In genomic region chr4:25956260-25956659, GRCh38 we compare ENCODE assay signal across 14 cellular contexts. TPM values are rescaled to one million over a fixed set of nuclear protein-coding genes. Genes with fewer than 3 reads are reported as not detected.
DNase-seq lines count a peak whose midpoint lies in the region; TF ChIP-seq lines count a peak whose summit lies in the region.
"Had no signal": no experiment of that assay in that cellular context is flagged by ENCODE, and none has a peak within 500 bp of the region (broad histone marks: within the 10 kb centered on the region; RNA-seq: fewer than 3 reads in every experiment).

No MANE protein-coding gene starts in this region.

- DNase-seq in SK-N-SH (peak; percentile 84), endodermal cell (no peak), neural progenitor cell (ENCODE audit: low spot score) (no peak), NCI-H1436 (lab: John Stamatoyannopoulos, UW) (no peak), GM19240 (ENCODE audit: insufficient read length, low spot score) (no peak), brain microvascular endothelial cell (no peak)
- DNase-seq: CD8-positive, alpha-beta memory T cell; DMS53; GF-D8; GM23248; H9; IMR-90 had no signal

- TF ChIP-seq RAD21 in SK-N-SH (IDR thresholded peaks at IDR 0.05; ENCODE audit: low read length), result no peak; the same call in 1 of the 2 replicates

- TF ChIP-seq CTCF in SK-N-SH (IDR thresholded peaks at IDR 0.05) (no peak), endodermal cell (conservative IDR thresholded peaks at IDR 0.05) (no peak), neural progenitor cell (IDR thresholded peaks at IDR 0.05) (no peak), brain microvascular endothelial cell (IDR thresholded peaks at IDR 0.05; ENCODE audit: low read depth, low read length, missing control alignments) (no peak)

- POLR2A ChIA-PET in SK-N-SH (lab: Yijun Ruan, JAX), result interaction anchor here (0.6 kb wide), 2 partner anchors 130 to 930 kb away, joined by 3 read pairs; no protein-coding TSS in a partner anchor

- H3K27ac ChIP-seq in SK-N-SH (ENCODE audit: low read depth in 2 of 2, low read length in 1 of 2) (peak overlapping the region in 1 of 2 experiments; percentile 72; a peak in 2 of 4 replicates), endodermal cell (ENCODE audit: low read depth, low read length) (no peak overlapping the region), neural progenitor cell (no peak overlapping the region), brain microvascular endothelial cell (no peak overlapping the region)
- H3K27ac ChIP-seq: A549, BLaER1, GM23248 had no signal

- no peaks in the 10 kb centered on the region for H3K79me2 ChIP-seq in SK-N-SH (ENCODE audit: insufficient read depth)
- no peaks in the 10 kb centered on the region for H3K79me2 ChIP-seq in neural progenitor cell (ENCODE audit: low read depth)

- H3K4me1 Mint-ChIP-seq in endodermal cell (peaks cover 37% of the 10 kb centered on the region), neural progenitor cell (peaks cover 42% of the 10 kb centered on the region)

- H3K9ac ChIP-seq in SK-N-SH, result no peak overlapping the region
- H3K9ac ChIP-seq in endodermal cell (ENCODE audit: extremely low read depth, low read length, poor library complexity, severe bottlenecking), result no peak overlapping the region
- H3K9ac ChIP-seq in neural progenitor cell, result no peak overlapping the region
- H3K9ac ChIP-seq: BLaER1, GM23248 had no signal

- H3K27ac Mint-ChIP-seq in endodermal cell, result peak overlapping the region; percentile 23
- H3K27ac Mint-ChIP-seq in neural progenitor cell, result no peak overlapping the region
- H3K27ac Mint-ChIP-seq: CD8-positive, alpha-beta memory T cell; H9 had no signal

- 6% methylated on average over 1 of the region's 1 CpG for WGBS in SK-N-SH (ENCODE audit: low lambda C conversion rate)
- WGBS in endodermal cell (ENCODE audit: insufficient coverage in 1 of 2, insufficient read length in 1 of 2), 2 experiments, result 91% methylated on average over 1 of the region's 1 CpG; no CpG with 5 or more reads in 1 of the 2 experiments

- H3K27me3 Mint-ChIP-seq in endodermal cell (ENCODE audit: insufficient read depth) (no peaks in the 10 kb centered on the region), neural progenitor cell (ENCODE audit: insufficient read depth, low read depth) (peaks cover 13% of the 10 kb centered on the region)

- H3K36me3 Mint-ChIP-seq in endodermal cell (ENCODE audit: low read depth) (no peaks in the 10 kb centered on the region), neural progenitor cell (no peaks in the 10 kb centered on the region)

- peak in 1 of 2 experiments; percentile 98; a peak in 2 of 4 replicates for TF ChIP-seq EP300 in SK-N-SH (IDR thresholded peaks at IDR 0.05; ENCODE audit: borderline replicate concordance in 1 of 2, low read depth in 1 of 2, low read length in 1 of 2)

- H3K9me2 ChIP-seq in SK-N-SH, result no peaks in the 10 kb centered on the region

- H3K4me1 ChIP-seq in SK-N-SH (ENCODE audit: control insufficient read depth in 1 of 2, insufficient read depth in 2 of 2, low read depth in 1 of 2, low read length in 1 of 2) (peaks cover 0 to 20% of the 10 kb centered on the region in 2 experiments; a peak in 2 of 4 replicates), endodermal cell (ENCODE audit: control insufficient read depth, insufficient read depth, low read length) (peaks cover 9% of the 10 kb centered on the region), neural progenitor cell (peaks cover 27% of the 10 kb centered on the region)
- H3K4me1 ChIP-seq: A549 had no signal

- in situ Hi-C loops in brain microvascular endothelial cell (cut with HindIII; ENCODE audit: low pct_ligation_motif_present, low sequenced_read_pairs), result no loop called here

- H2AFZ ChIP-seq in SK-N-SH (ENCODE audit: low read depth), result no peak overlapping the region
- H2AFZ ChIP-seq in neural progenitor cell (replicated peaks), result no peak overlapping the region
- H2AFZ ChIP-seq: GM23248 had no signal

- no peaks in the 10 kb centered on the region for H3F3A ChIP-seq in SK-N-SH (replicated peaks; ENCODE audit: insufficient read depth)
- peaks cover 7% of the 10 kb centered on the region for H3F3A ChIP-seq in neural progenitor cell (ENCODE audit: low read depth)

- H3K9me3 Mint-ChIP-seq in endodermal cell (no peaks in the 10 kb centered on the region), neural progenitor cell (peaks cover 9% of the 10 kb centered on the region)
- H3K9me3 Mint-ChIP-seq: CD8-positive, alpha-beta memory T cell had no signal

- H4K20me1 ChIP-seq in SK-N-SH (ENCODE audit: insufficient read depth) (no peaks in the 10 kb centered on the region), neural progenitor cell (ENCODE audit: low read depth) (no peaks in the 10 kb centered on the region)
- H4K20me1 ChIP-seq: BLaER1 had no signal

- H3K4me2 ChIP-seq in SK-N-SH, result no peak overlapping the region
- no peak overlapping the region for H3K4me2 ChIP-seq in neural progenitor cell
- H3K4me2 ChIP-seq: A549, BLaER1 had no signal

- H3K4me3 Mint-ChIP-seq in endodermal cell (no peak overlapping the region), neural progenitor cell (peak overlapping the region; percentile 25)
- H3K4me3 Mint-ChIP-seq: CD8-positive, alpha-beta memory T cell; H9 had no signal

- H3K9me3 ChIP-seq in SK-N-SH (no peaks in the 10 kb centered on the region), endodermal cell (ENCODE audit: control insufficient read depth, low read length) (no peaks in the 10 kb centered on the region), neural progenitor cell (ENCODE audit: low read depth) (no peaks in the 10 kb centered on the region)
- H3K9me3 ChIP-seq: A549, BLaER1 had no signal

- H3K36me3 ChIP-seq in SK-N-SH (replicated peaks in 1 of 2; ENCODE audit: control insufficient read depth in 1 of 2, insufficient read depth in 2 of 2, low read length in 1 of 2), result no peaks in the 10 kb centered on the region
- no peaks in the 10 kb centered on the region for H3K36me3 ChIP-seq in endodermal cell (ENCODE audit: control insufficient read depth, insufficient read depth, low read length)
- no peaks in the 10 kb centered on the region for H3K36me3 ChIP-seq in neural progenitor cell
- no peaks in the 10 kb centered on the region for H3K36me3 ChIP-seq in brain microvascular endothelial cell (replicated peaks)
- H3K36me3 ChIP-seq: BLaER1 had no signal

- H3K4me3 ChIP-seq in SK-N-SH (ENCODE audit: low read depth in 2 of 2, low read length in 1 of 2), result no peak overlapping the region
- H3K4me3 ChIP-seq in endodermal cell (ENCODE audit: low read length), result no peak overlapping the region
- H3K4me3 ChIP-seq in neural progenitor cell, result no peak overlapping the region
- no peak overlapping the region for H3K4me3 ChIP-seq in brain microvascular endothelial cell (ENCODE audit: low read depth, low read length)
- H3K4me3 ChIP-seq: A549, BLaER1, GM23248 had no signal

- CTCF ChIA-PET in SK-N-SH (lab: Yijun Ruan, JAX), result interaction anchor here (1.1 to 1.5 kb wide), 3 partner anchors 15 to 126 kb away, joined by 3 to 9 read pairs (median 5); no protein-coding TSS in a partner anchor

- H3K27me3 ChIP-seq in SK-N-SH (ENCODE audit: insufficient read depth), result no peaks in the 10 kb centered on the region; the same call in 1 of the 2 replicates
- H3K27me3 ChIP-seq in endodermal cell (ENCODE audit: control insufficient read depth, insufficient read depth, low read length, poor library complexity, severe bottlenecking), result no peaks in the 10 kb centered on the region
- H3K27me3 ChIP-seq in neural progenitor cell, result no peaks in the 10 kb centered on the region
- no peaks in the 10 kb centered on the region for H3K27me3 ChIP-seq in brain microvascular endothelial cell (replicated peaks)
- H3K27me3 ChIP-seq: BLaER1 had no signal

TF ChIP-seq in SK-N-SH, 30 proteins besides CTCF, POLR2A, EP300 and RAD21:
- no peak for TF ChIP-seq USF1 (IDR thresholded peaks at IDR 0.05; ENCODE audit: borderline replicate concordance, low read depth)
- TF ChIP-seq RCOR1 (IDR thresholded peaks at IDR 0.05; ENCODE audit: low read length), result peak; percentile 100
- peak; percentile 99 for TF ChIP-seq GATA2 (CRISPR knock-in tag; IDR thresholded peaks at IDR 0.05)
- TF ChIP-seq GABPA (IDR thresholded peaks at IDR 0.05; ENCODE audit: low read depth), result no peak
- TF ChIP-seq FOXJ3 (CRISPR knock-in tag; IDR thresholded peaks at IDR 0.05), result peak; percentile 97
- no peak for TF ChIP-seq MAX (IDR thresholded peaks at IDR 0.05; ENCODE audit: low read depth)
- peak; percentile 51 for TF ChIP-seq POLR2AphosphoS5 (IDR thresholded peaks at IDR 0.05; ENCODE audit: low read depth, low read length)
- TF ChIP-seq TEAD4 (IDR thresholded peaks at IDR 0.05; ENCODE audit: borderline replicate concordance, insufficient read depth), result 0 out of 2 replicates have a peak, but pooled peaks have one; percentile 31
- TF ChIP-seq MXI1 (IDR thresholded peaks at IDR 0.05; ENCODE audit: low read depth, low read length), result peak; percentile 17; the same call in 1 of the 2 replicates
- peak; percentile 75 for TF ChIP-seq TCF12 (IDR thresholded peaks at IDR 0.05)
- peak; percentile 92 for TF ChIP-seq CHD2 (IDR thresholded peaks at IDR 0.05; ENCODE audit: low read length, partially characterized antibody)
TF ChIP-seq in SK-N-SH: peak in this region for 8.

RNA-seq across cellular contexts. Expression of gene SMIM20, which starts 42.2 kb away (rescaled TPM):
- polyA plus RNA-seq in SK-N-SH (2012; rRNA removed), result 39.2 and 39.4 TPM in 2 replicates
- polyA plus RNA-seq in SK-N-SH (2012; cell fraction: cytosol; rRNA removed), result 56.0 and 63.8 TPM in 2 replicates
- polyA plus RNA-seq in SK-N-SH (2012; cell fraction: nucleus; rRNA removed), result 7.7 and 12.2 TPM in 2 replicates
- total RNA-seq in endodermal cell (10 to 100 TPM; 35.9 to 40.8 TPM), neural progenitor cell (ENCODE audit: low replicate concordance) (51.7 and 57.5 TPM in 2 replicates)
- polyA plus RNA-seq in endodermal cell (2013, experiment 1 of 2), result 56.9 TPM
- polyA plus RNA-seq in endodermal cell (2013, experiment 2 of 2), result 55.2 TPM
